In the genomic region with DNA sequence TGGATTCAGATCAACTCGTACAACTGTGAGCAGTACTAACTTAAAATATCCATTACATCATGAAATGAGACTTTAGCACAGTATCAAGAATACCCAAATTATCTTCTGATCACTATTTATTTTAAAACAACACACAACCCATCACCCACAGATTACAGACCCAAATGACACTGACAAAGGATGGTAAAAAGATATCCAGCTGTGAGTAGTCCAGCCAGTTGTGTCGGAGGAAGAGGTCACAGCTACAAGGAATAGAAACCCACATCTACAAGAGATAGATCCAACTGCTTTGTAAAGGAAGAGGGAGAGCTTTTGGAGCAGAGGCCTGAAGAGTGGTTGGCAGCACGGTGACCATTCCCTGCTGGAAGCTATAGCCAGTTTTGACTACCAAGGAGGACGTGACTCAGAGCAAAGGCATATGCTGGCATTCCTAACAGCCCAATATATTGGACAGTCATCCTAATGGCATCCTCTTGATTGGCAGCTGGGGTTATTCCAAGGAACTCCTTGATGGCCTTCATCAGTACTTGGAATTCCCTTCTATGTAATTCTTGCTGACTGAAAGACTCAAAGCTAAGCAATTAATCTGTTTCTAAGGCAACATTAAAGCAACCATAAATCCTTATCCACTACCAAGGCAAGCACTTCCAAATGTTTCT, we compare ENCODE assay signal across 10 cellular contexts. TPM values are rescaled to one million over a fixed set of nuclear protein-coding genes. Genes with fewer than 3 reads are reported as not detected.
DNase-seq lines count a peak whose midpoint lies in the region; TF ChIP-seq lines count a peak whose summit lies in the region.
"Had no signal": no experiment of that assay in that cellular context is flagged by ENCODE, and none has a peak within 500 bp of the region (broad histone marks: within the 10 kb centered on the region; RNA-seq: fewer than 3 reads in every experiment).

No MANE protein-coding gene starts in this region.

- H2AK5ac ChIP-seq in mesendoderm (ENCODE audit: low read length), result no peak overlapping the region

- H2BK120ac ChIP-seq in mesendoderm (ENCODE audit: low read depth, low read length), result no peak overlapping the region

- no peak overlapping the region for H4K5ac ChIP-seq in mesendoderm (ENCODE audit: low read length)

- no peaks in the 10 kb centered on the region for H3K79me1 ChIP-seq in mesendoderm (ENCODE audit: low read length)

- no peaks in the 10 kb centered on the region for H4K20me1 ChIP-seq in MM.1S (ENCODE audit: insufficient read depth, low read length)

- WGBS in mesendoderm (ENCODE audit: extremely low coverage, insufficient coverage, low lambda C conversion rate), result no CpG with 5 or more reads among the region's 4 CpGs

- H3K4me3 ChIP-seq in AG04449 (ENCODE audit: low read depth, low read length) (no peak overlapping the region), mesendoderm (ENCODE audit: low read length) (no peak overlapping the region), MM.1S (ENCODE audit: low read length) (no peak overlapping the region)

- TF ChIP-seq CTCF in AG04449 (IDR thresholded peaks at IDR 0.05; ENCODE audit: insufficient read depth, low read length, missing control alignments) (no peak), MM.1S (IDR thresholded peaks at IDR 0.05; ENCODE audit: low read length) (no peak)

- H2AFZ ChIP-seq in MM.1S (ENCODE audit: low read length), result no peak overlapping the region

- no peak overlapping the region for H2BK15ac ChIP-seq in mesendoderm (replicated peaks; ENCODE audit: low read depth)

- H3K36me3 ChIP-seq in mesendoderm (ENCODE audit: control insufficient read depth, insufficient read depth, low read length), result no peaks in the 10 kb centered on the region
- H3K36me3 ChIP-seq in MM.1S (replicated peaks; ENCODE audit: insufficient read depth, low read length), result no peaks in the 10 kb centered on the region

- no peak overlapping the region for H4K8ac ChIP-seq in mesendoderm (ENCODE audit: low read depth, low read length)

- no peak overlapping the region for H3K27ac ChIP-seq in mesendoderm (ENCODE audit: low read depth, low read length)
- H3K27ac ChIP-seq in MM.1S (ENCODE audit: low read length), result no peak overlapping the region

- no peaks in the 10 kb centered on the region for H3K9me3 ChIP-seq in MM.1S (replicated peaks; ENCODE audit: insufficient read depth, low read length)

- H3K79me2 ChIP-seq in mesendoderm (ENCODE audit: control insufficient read depth, insufficient read depth, low read length) (no peaks in the 10 kb centered on the region), MM.1S (ENCODE audit: low read length) (no peaks in the 10 kb centered on the region)

- H3K4me1 ChIP-seq in mesendoderm (ENCODE audit: control insufficient read depth, low read depth, low read length) (peaks cover 2% of the 10 kb centered on the region), MM.1S (ENCODE audit: low read length) (no peaks in the 10 kb centered on the region)

- POLR2A ChIA-PET in AG04449 (lab: Yijun Ruan, JAX), result interaction anchor here (0.6 to 1.5 kb wide), 4 partner anchors 9 to 190 kb away, joined by 3 to 13 read pairs (median 3); no protein-coding TSS in a partner anchor

- H3K18ac ChIP-seq in mesendoderm (ENCODE audit: low read length), result no peak overlapping the region

- H3F3A ChIP-seq in MM.1S (ENCODE audit: insufficient read depth, low read length), result no peaks in the 10 kb centered on the region

- no peaks in the 10 kb centered on the region for H3K9me2 ChIP-seq in MM.1S (replicated peaks; ENCODE audit: insufficient read depth, low read length)

- CTCF ChIA-PET in AG04449 (lab: Yijun Ruan, JAX), result interaction anchor here (0.9 to 1.6 kb wide), 3 partner anchors 11 to 522 kb away, joined by 3 read pairs; no protein-coding TSS in a partner anchor

- H3K4me2 ChIP-seq in mesendoderm (ENCODE audit: low read length), result no peak overlapping the region
- no peak overlapping the region for H3K4me2 ChIP-seq in MM.1S (ENCODE audit: low read depth, low read length)

- DNase-seq in AG04449 (ENCODE audit: low read depth, low spot score), result peak; percentile 87
- DNase-seq in LHCN-M2 (ENCODE audit: low read depth), result peak; percentile 98
- peak; percentile 93 for DNase-seq in dedifferentiated amniotic fluid mesenchymal stem cell (ENCODE audit: extremely low spot score)
- DNase-seq in mesendoderm, result peak; percentile 87
- DNase-seq in NCI-H2029 treated with DMSO at 0.1 percent for 48 hours (lab: John Stamatoyannopoulos, UW), result no peak
- no peak for DNase-seq in SKM-1 treated with dmso at 0.1 percent for 144 hours (lab: John Stamatoyannopoulos, UW; ENCODE audit: unreplicated experiment)
- no peak for DNase-seq in MM.1S
- DNase-seq in NCI-H146 (lab: John Stamatoyannopoulos, UW), result no peak
- DNase-seq: CD4-positive, alpha-beta T cell; NCI-H1436 treated with DMSO at 0.1 percent for 48 hours had no signal

- H3K9ac ChIP-seq in mesendoderm (ENCODE audit: low read length), result no peak overlapping the region
- H3K9ac ChIP-seq in MM.1S (ENCODE audit: low read length), result no peak overlapping the region

- H3K4ac ChIP-seq in mesendoderm (ENCODE audit: low read depth, low read length), result no peak overlapping the region

- no peaks in the 10 kb centered on the region for H3K27me3 ChIP-seq in mesendoderm (ENCODE audit: insufficient read depth, low read length, poor library complexity)
- no peaks in the 10 kb centered on the region for H3K27me3 ChIP-seq in MM.1S (replicated peaks; ENCODE audit: insufficient read depth, low read length)

- no peak overlapping the region for H2BK5ac ChIP-seq in mesendoderm (ENCODE audit: low read length)

- H3K56ac ChIP-seq in mesendoderm (ENCODE audit: low read length), result no peak overlapping the region

- no peak overlapping the region for H3K23ac ChIP-seq in mesendoderm (ENCODE audit: low read length)

RNA-seq across cellular contexts. Expression of gene SLC8A1, which starts 17.1 kb away (rescaled TPM):
- 21.7 and 22.5 TPM in 2 replicates for total RNA-seq in LHCN-M2 (2014; rRNA removed)
- 7.9 TPM for polyA plus RNA-seq in LHCN-M2 (2012)
- polyA plus RNA-seq in mesendoderm (2013, experiment 1 of 2), result 0.27 TPM
- polyA plus RNA-seq in mesendoderm (2013, experiment 2 of 2), result 0.17 TPM

Comparison
In these comparisons a context has a peak if more than half of its experiments do, and no peak if none do; other contexts are left out.
1. DNase-seq: peak in AG04449 (single experiment), LHCN-M2 (single experiment), dedifferentiated amniotic fluid mesenchymal stem cell (single experiment) and mesendoderm (single experiment); none in NCI-H2029 treated with DMSO at 0.1 percent for 48 hours (single experiment), SKM-1 treated with dmso at 0.1 percent for 144 hours (single experiment), MM.1S (single experiment) and NCI-H146 (single experiment).